Comparison of ENCODE assay signal across 8 cellular contexts in genomic region chr6:28941681-28942448, GRCh38. TPM values are rescaled to one million over a fixed set of nuclear protein-coding genes. Genes with fewer than 3 reads are reported as not detected.
DNase-seq lines count a peak whose midpoint lies in the region; ATAC-seq and TF ChIP-seq lines count a peak whose summit lies in the region.

No MANE protein-coding gene starts in this region.

- intact Hi-C loops in posterior vena cava (cut with DNase I) = loop anchor here in 1 of 2 donors (5.0 kb wide), 1 partner anchor 40 kb away; no protein-coding TSS in a partner anchor

- H3K4me1 ChIP-seq in effector memory CD4-positive, alpha-beta T cell (ENCODE audit: control insufficient read depth, insufficient read depth, low read length, poor library complexity, severe bottlenecking) = peaks cover 28% of the 10 kb centered on the region
- H3K4me1 ChIP-seq in neutrophil (ENCODE audit: control insufficient read depth in 1 of 2, insufficient read depth in 1 of 2, low read depth in 1 of 2, low read length in 1 of 2) = peaks cover 60 to 63% of the 10 kb centered on the region in 2 experiments

- H3K4me3 ChIP-seq in effector memory CD4-positive, alpha-beta T cell (ENCODE audit: insufficient read depth, low read depth, low read length, poor library complexity, severe bottlenecking) = peak overlapping the region; percentile 66
- H3K4me3 ChIP-seq in neutrophil (ENCODE audit: low read depth in 1 of 2, low read length in 1 of 2) = peak overlapping the region; percentile 56 to 60

- no peaks in the 10 kb centered on the region for H3K36me3 ChIP-seq in effector memory CD4-positive, alpha-beta T cell (ENCODE audit: control insufficient read depth, insufficient read depth, low read length)
- H3K36me3 ChIP-seq in neutrophil = no peaks in the 10 kb centered on the region

- ATAC-seq in GM19455 (IDR thresholded peaks at IDR 0.05; ENCODE audit: unreplicated experiment) = no peak

- no peaks in the 10 kb centered on the region for H3K27me3 ChIP-seq in effector memory CD4-positive, alpha-beta T cell (replicated peaks; ENCODE audit: control insufficient read depth, insufficient read depth, low read length, poor library complexity, severe bottlenecking)
- no peaks in the 10 kb centered on the region for H3K27me3 ChIP-seq in neutrophil

- DNase-seq in D341Med (ENCODE audit: low spot score) (peak; percentile 61), NCI-H524 (lab: John Stamatoyannopoulos, UW) (peak; percentile 71 to 92), HCEC 1CT (no peak), NCI-H2171 treated with DMSO at 0.1 percent for 48 hours (lab: John Stamatoyannopoulos, UW) (no peak), posterior vena cava (ENCODE audit: low spot score) (no peak)
- no peak for DNase-seq in effector memory CD4-positive, alpha-beta T cell

- no peak for TF ChIP-seq CTCF in neutrophil (IDR thresholded peaks at IDR 0.05)

- no peaks in the 10 kb centered on the region for H3K9me3 ChIP-seq in effector memory CD4-positive, alpha-beta T cell (ENCODE audit: control insufficient read depth, low read length)
- H3K9me3 ChIP-seq in neutrophil = no peaks in the 10 kb centered on the region

- H3K27ac ChIP-seq in effector memory CD4-positive, alpha-beta T cell (ENCODE audit: insufficient read depth, low read length, poor library complexity, severe bottlenecking) = peak overlapping the region; percentile 69
- peak overlapping the region; percentile 65 for H3K27ac ChIP-seq in neutrophil

RNA-seq across cellular contexts. Expression of gene TRIM27, which starts 18.1 kb away (rescaled TPM):
- 10 to 100 TPM; 30.8 to 35.4 TPM for total RNA-seq in posterior vena cava

Comparison
In these comparisons a context has a peak if more than half of its experiments do, and no peak if none do; other contexts are left out.
1. DNase-seq: peak in D341Med (single experiment) and NCI-H524 (2 of 2); none in effector memory CD4-positive, alpha-beta T cell (0 of 3), HCEC 1CT (single experiment), NCI-H2171 treated with DMSO at 0.1 percent for 48 hours (single experiment) and posterior vena cava (single experiment).